Comparison of ENCODE assay signal across 8 cellular contexts in the genomic region with DNA sequence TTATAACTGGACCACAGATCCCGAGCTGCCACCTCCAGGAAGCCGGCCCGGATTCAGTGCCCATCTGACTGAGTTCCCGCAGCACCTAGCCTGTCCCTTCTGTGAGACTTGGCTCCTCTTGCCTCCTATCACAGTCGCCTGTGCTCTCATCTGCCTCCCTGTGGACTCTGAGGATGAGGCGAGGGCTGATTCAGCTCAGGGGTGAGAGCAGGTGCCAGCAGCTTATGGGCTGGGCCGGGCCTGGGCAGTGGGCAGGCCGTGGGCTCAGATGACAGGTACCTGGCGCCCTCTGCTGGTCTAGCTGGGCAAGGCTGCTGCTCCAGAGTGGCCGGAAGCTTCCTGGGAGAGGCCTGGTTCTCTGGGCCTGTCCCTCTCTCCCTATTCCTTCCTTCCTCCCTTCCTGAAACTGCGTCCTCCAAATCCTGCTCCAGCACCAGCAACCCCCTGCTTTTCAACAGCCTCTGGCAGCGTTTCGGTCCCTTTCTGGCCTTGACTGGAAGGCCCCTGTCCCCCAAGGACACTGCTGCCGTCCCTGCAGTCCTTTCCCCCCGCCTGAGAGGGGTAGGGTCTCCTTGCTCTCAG. TPM values are rescaled to one million over a fixed set of nuclear protein-coding genes. Genes with fewer than 3 reads are reported as not detected.
A peak's percentile ranks its signal among the peaks of the same experiment; 100 is the strongest.
DNase-seq lines count a peak whose midpoint lies in the region; ATAC-seq and TF ChIP-seq lines count a peak whose summit lies in the region.

No MANE protein-coding gene starts in this region.

- DNase-seq in activated gamma-delta T cell treated with Interleukin-2 at 50 U/mL for 16 hours (peak; percentile 51), activated gamma-delta T cell (lab: John Stamatoyannopoulos, UW) (no peak), NCI-H460 (ENCODE audit: extremely low read depth, low read depth) (peak; percentile 92), dedifferentiated amniotic fluid mesenchymal stem cell (ENCODE audit: extremely low spot score) (peak; percentile 83), right lobe of liver (peak; percentile 90 to 91 (median 91))
- DNase-seq in activated CD4-positive, alpha-beta T cell treated with anti-CD3 and anti-CD28 coated beads for 48 hours, result peak; percentile 85
- peak; percentile 21 to 69 (median 37) for DNase-seq in stimulated activated CD4-positive, alpha-beta T cell treated with anti-CD3 and anti-CD28 coated beads, TNF-alpha, amount 100 ng/mL, for 24 hours (ENCODE audit: low read depth in 3 of 3)

- no peak overlapping the region for H3K4me3 ChIP-seq in right lobe of liver

- WGBS in right lobe of liver (ENCODE audit: insufficient coverage, low coverage, low lambda C conversion rate, missing lambda C conversion rate), result 0% methylated on average over 5 of the region's 15 CpGs

- TF ChIP-seq CTCF in right lobe of liver (IDR thresholded peaks at IDR 0.05), result peak; percentile 93 to 98 (median 94)

- H3K27ac ChIP-seq in right lobe of liver, result no peak overlapping the region

- no peaks in the 10 kb centered on the region for H3K36me3 ChIP-seq in right lobe of liver

- ATAC-seq in HG03378 (IDR thresholded peaks at IDR 0.05; ENCODE audit: unreplicated experiment) (peak; percentile 81), right lobe of liver (peak; percentile 100)

- intact Hi-C loops in right lobe of liver (cut with DNase I), result no loop called here

- no peaks in the 10 kb centered on the region for H3K27me3 ChIP-seq in right lobe of liver

- H3K4me1 ChIP-seq in right lobe of liver, result no peaks in the 10 kb centered on the region

- TF ChIP-seq POLR2A in right lobe of liver (IDR thresholded peaks at IDR 0.05), result peak; percentile 14

- H3K9me3 ChIP-seq in right lobe of liver, result no peaks in the 10 kb centered on the region

RNA-seq across cellular contexts. Expression of a gene that starts 17.3 kb away (rescaled TPM):
- total RNA-seq in NCI-H460 (2014; rRNA removed; shearing (Covaris generic)), result not detected in 2 replicates
- polyA plus RNA-seq in NCI-H460 (2014; cell fraction: nucleus; rRNA removed), result not detected in 2 replicates
- total RNA-seq in right lobe of liver, result 10 to 100 TPM; 16.4 to 41.4 (median 31.3) TPM

RNA-seq across cellular contexts. Expression of a gene that starts 23.3 kb away (rescaled TPM):
- total RNA-seq in NCI-H460 (2014; rRNA removed; shearing (Covaris generic)), result not detected in 2 replicates
- not detected in 2 replicates for polyA plus RNA-seq in NCI-H460 (2014; cell fraction: nucleus; rRNA removed)
- not detected for total RNA-seq in right lobe of liver

RNA-seq across cellular contexts. Expression of a gene that starts 41.6 kb away (rescaled TPM):
- total RNA-seq in NCI-H460 (2014; rRNA removed; shearing (Covaris generic)), result not detected in 2 replicates
- not detected in 2 replicates for polyA plus RNA-seq in NCI-H460 (2014; cell fraction: nucleus; rRNA removed)
- total RNA-seq in right lobe of liver, result under 1 TPM in 2 of 6 experiments, not detected in 4; 0.20 to 0.31 TPM

Comparison
In these comparisons a context has a peak if more than half of its experiments do, and no peak if none do; other contexts are left out.
1. RNA of a gene that starts 17.3 kb away (total RNA-seq): 16.4 to 41.4 TPM in right lobe of liver; not detected in NCI-H460; every median in the first group is over 10 times any median in the second.